ENCODE assay signal across 8 cellular contexts in genomic region chr6:16503919-16504554, GRCh38.
DNase-seq lines count a peak whose midpoint lies in the region; ATAC-seq and TF ChIP-seq lines count a peak whose summit lies in the region.

No MANE protein-coding gene starts in this region.

- H2AFZ ChIP-seq in DND-41 (ENCODE audit: low read depth, low read length) (no peak overlapping the region), SK-N-SH (ENCODE audit: low read depth) (no peak overlapping the region)

- peak overlapping the region; percentile 28 for H3K27ac Mint-ChIP-seq in activated T-helper 17 cell treated with anti-CD3 and anti-CD28 coated beads, Interleukin-2, amount 50 U/mL, for 72 hours

- CTCF ChIA-PET in SK-N-SH (lab: Yijun Ruan, JAX) = interaction anchor here (1.3 to 1.4 kb wide), 2 partner anchors 10 kb away, joined by 3 to 4 read pairs; no protein-coding TSS in a partner anchor

- H4K20me1 ChIP-seq in DND-41 (ENCODE audit: insufficient read depth, low read length) (no peaks in the 10 kb centered on the region), SK-N-SH (ENCODE audit: insufficient read depth) (peaks cover 18% of the 10 kb centered on the region)

- TF ChIP-seq RAD21 in SK-N-SH (IDR thresholded peaks at IDR 0.05; ENCODE audit: low read length) = no peak

- peak; percentile 8 for DNase-seq in DND-41
- no peak for DNase-seq in effector CD4-positive, alpha-beta T cell
- DNase-seq in SK-N-SH = no peak
- no peak for DNase-seq in NCI-H2196 (lab: John Stamatoyannopoulos, UW; ENCODE audit: unreplicated experiment)
- DNase-seq in COLO668 (lab: John Stamatoyannopoulos, UW; ENCODE audit: unreplicated experiment) = no peak

- POLR2A ChIA-PET in SK-N-SH (lab: Yijun Ruan, JAX) = no interaction called here

- no peaks in the 10 kb centered on the region for H3K9me3 Mint-ChIP-seq in activated T-helper 17 cell treated with anti-CD3 and anti-CD28 coated beads, Interleukin-2, amount 50 U/mL, for 72 hours

- H3K79me2 ChIP-seq in DND-41 (ENCODE audit: insufficient read depth, low read length) (no peaks in the 10 kb centered on the region), SK-N-SH (ENCODE audit: insufficient read depth) (peaks cover 30% of the 10 kb centered on the region)

- 95% methylated on average over 2 of the region's 2 CpGs for WGBS in SK-N-SH (ENCODE audit: low lambda C conversion rate)

- H3K36me3 ChIP-seq in DND-41 (ENCODE audit: insufficient read depth, low read length) = no peaks in the 10 kb centered on the region
- peaks cover 0 to under 1% of the 10 kb centered on the region in 2 experiments for H3K36me3 ChIP-seq in SK-N-SH (replicated peaks in 1 of 2; ENCODE audit: control insufficient read depth in 1 of 2, insufficient read depth in 2 of 2, low read length in 1 of 2)

- H3K4me1 ChIP-seq in DND-41 (ENCODE audit: insufficient read depth, low read length) (peaks cover 22% of the 10 kb centered on the region), SK-N-SH (ENCODE audit: control insufficient read depth in 1 of 2, insufficient read depth in 2 of 2, low read depth in 1 of 2, low read length in 1 of 2) (no peaks in the 10 kb centered on the region; a peak in 1 of 4 replicates)

- H3K27ac ChIP-seq in DND-41 (ENCODE audit: low read length) (no peak overlapping the region), SK-N-SH (ENCODE audit: low read depth in 2 of 2, low read length in 1 of 2) (no peak overlapping the region)

- peaks cover 21% of the 10 kb centered on the region for H3F3A ChIP-seq in SK-N-SH (replicated peaks; ENCODE audit: insufficient read depth)

- no peaks in the 10 kb centered on the region for H3K9me2 ChIP-seq in SK-N-SH

- no peak for TF ChIP-seq EP300 in SK-N-SH (IDR thresholded peaks at IDR 0.05; ENCODE audit: borderline replicate concordance in 1 of 2, low read depth in 1 of 2, low read length in 1 of 2)

- H3K9me3 ChIP-seq in DND-41 (ENCODE audit: insufficient read depth, low read length, severe bottlenecking) = no peaks in the 10 kb centered on the region
- no peaks in the 10 kb centered on the region for H3K9me3 ChIP-seq in SK-N-SH

- no peaks in the 10 kb centered on the region for H3K27me3 Mint-ChIP-seq in activated T-helper 17 cell treated with anti-CD3 and anti-CD28 coated beads, Interleukin-2, amount 50 U/mL, for 72 hours

- no peak overlapping the region for H3K9ac ChIP-seq in DND-41 (ENCODE audit: low read depth, low read length)
- no peak overlapping the region for H3K9ac ChIP-seq in SK-N-SH

- peaks cover 21% of the 10 kb centered on the region for H3K4me1 Mint-ChIP-seq in activated T-helper 17 cell treated with anti-CD3 and anti-CD28 coated beads, Interleukin-2, amount 50 U/mL, for 72 hours

- ATAC-seq in DND-41 (ENCODE audit: insufficient read depth, low read depth) = peak; percentile 78
- ATAC-seq in GM21367 (IDR thresholded peaks at IDR 0.05; ENCODE audit: unreplicated experiment) = peak; percentile 76
- ATAC-seq in HG03378 (IDR thresholded peaks at IDR 0.05; ENCODE audit: unreplicated experiment) = peak; percentile 79
- peak; percentile 70 for ATAC-seq in activated T-helper 17 cell treated with anti-CD3 and anti-CD28 coated beads, Interleukin-2, amount 50 U/mL, for 72 hours (replicated peaks)

- no peaks in the 10 kb centered on the region for H3K27me3 ChIP-seq in DND-41 (ENCODE audit: insufficient read depth, low read length, poor library complexity)
- no peaks in the 10 kb centered on the region for H3K27me3 ChIP-seq in SK-N-SH (ENCODE audit: insufficient read depth)

- TF ChIP-seq CTCF in DND-41 (IDR thresholded peaks at IDR 0.05; ENCODE audit: borderline replicate concordance, extremely low read depth, low read length, poor library complexity, severe bottlenecking) (no peak), SK-N-SH (IDR thresholded peaks at IDR 0.05) (no peak)

- peaks cover 6% of the 10 kb centered on the region for H3K36me3 Mint-ChIP-seq in activated T-helper 17 cell treated with anti-CD3 and anti-CD28 coated beads, Interleukin-2, amount 50 U/mL, for 72 hours (ENCODE audit: low read depth)

- H3K4me3 Mint-ChIP-seq in activated T-helper 17 cell treated with anti-CD3 and anti-CD28 coated beads, Interleukin-2, amount 50 U/mL, for 72 hours = peak overlapping the region; percentile 41

- H3K4me3 ChIP-seq in DND-41 (ENCODE audit: low read depth in 1 of 2, low read length in 2 of 2) (no peak overlapping the region), SK-N-SH (ENCODE audit: low read depth in 2 of 2, low read length in 1 of 2) (no peak overlapping the region)

- H3K4me2 ChIP-seq in DND-41 (ENCODE audit: insufficient read depth, low read length) = peak overlapping the region; percentile 13; the same call in 1 of the 2 replicates
- no peak overlapping the region for H3K4me2 ChIP-seq in SK-N-SH

TF ChIP-seq in SK-N-SH, 30 proteins besides CTCF, POLR2A, EP300 and RAD21:
- TF ChIP-seq ZBTB33 (IDR thresholded peaks at IDR 0.05; ENCODE audit: borderline replicate concordance, low read depth) (no peak), NRF1 (IDR thresholded peaks at IDR 0.05; ENCODE audit: low read depth, low read length) (no peak)
